In genomic region chr1:6523566-6523965, GRCh38 we compare ENCODE assay signal across 9 cellular contexts. TPM values are rescaled to one million over a fixed set of nuclear protein-coding genes. Genes with fewer than 3 reads are reported as not detected.
DNase-seq lines count a peak whose midpoint lies in the region; ATAC-seq, FAIRE-seq and TF ChIP-seq lines count a peak whose summit lies in the region.
"Had no signal": no experiment of that assay in that cellular context is flagged by ENCODE, and none has a peak within 500 bp of the region (broad histone marks: within the 10 kb centered on the region; RNA-seq: fewer than 3 reads in every experiment).

No MANE protein-coding gene starts in this region.

- H3K27me3 ChIP-seq in GM23338 (ENCODE audit: insufficient read depth) = no peaks in the 10 kb centered on the region
- no peaks in the 10 kb centered on the region for H3K27me3 ChIP-seq in SJCRH30
- H3K27me3 ChIP-seq in spleen (replicated peaks in 1 of 7) = no peaks in the 10 kb centered on the region

- H3K4me1 ChIP-seq in GM23338 (ENCODE audit: insufficient read depth) = peaks cover 20% of the 10 kb centered on the region
- peaks cover 17% of the 10 kb centered on the region for H3K4me1 ChIP-seq in SJCRH30
- H3K4me1 ChIP-seq in spleen = peaks cover 0 to 32% (median 10%) of the 10 kb centered on the region in 6 donors

- no peaks in the 10 kb centered on the region for H3K9me3 Mint-ChIP-seq in GM23338
- H3K9me3 Mint-ChIP-seq in glutamatergic neuron (ENCODE audit: unreplicated experiment) = no peaks in the 10 kb centered on the region
- H3K9me3 Mint-ChIP-seq: central memory CD8-positive, alpha-beta T cell had no signal

- peak; percentile 85 to 94 for TF ChIP-seq CTCF in GM23338 (conservative IDR thresholded peaks at IDR 0.05; ENCODE audit: low read depth in 2 of 2)
- peak; percentile 37 for TF ChIP-seq CTCF in glutamatergic neuron (IDR thresholded peaks at IDR 0.05; ENCODE audit: partially characterized antibody, unreplicated experiment)
- peak in 8 of 11 experiments; percentile 6 to 56 (median 39) for TF ChIP-seq CTCF in spleen (IDR thresholded peaks at IDR 0.05 in 8 of 11, conservative IDR thresholded peaks at IDR 0.05 in 3 of 11)

- 30 to 61% (median 44%) methylated on average over 5 to 6 of the region's 6 CpGs for WGBS in spleen, 5 donors

- H3K36me3 ChIP-seq in GM23338 (ENCODE audit: insufficient read depth) (peaks cover 19% of the 10 kb centered on the region; the same call in 1 of the 2 replicates), SJCRH30 (peaks cover 36% of the 10 kb centered on the region), spleen (peaks cover 4 to 50% (median 37%) of the 10 kb centered on the region in 6 donors)

- no peak overlapping the region for H3K27ac ChIP-seq in GM23338 (ENCODE audit: low read depth)
- no peak overlapping the region for H3K27ac ChIP-seq in SJCRH30
- no peak overlapping the region for H3K27ac ChIP-seq in spleen

- no peak overlapping the region for H2AFZ ChIP-seq in GM23338

- H3K79me2 ChIP-seq in GM23338 (replicated peaks; ENCODE audit: insufficient read depth) = no peaks in the 10 kb centered on the region

- H3K4me3 ChIP-seq in GM23338 (no peak overlapping the region), SJCRH30 (no peak overlapping the region), spleen (no peak overlapping the region)

- H3K9me2 ChIP-seq in GM23338 (ENCODE audit: insufficient read depth) = no peaks in the 10 kb centered on the region

- no peak overlapping the region for H3K4me2 ChIP-seq in GM23338

- peaks cover 37% of the 10 kb centered on the region for H3K36me3 Mint-ChIP-seq in GM23338 (ENCODE audit: low read depth)
- H3K36me3 Mint-ChIP-seq in glutamatergic neuron (ENCODE audit: unreplicated experiment) = peaks cover 6% of the 10 kb centered on the region

- H3K27me3 Mint-ChIP-seq in GM23338 (ENCODE audit: insufficient read depth, low read depth, poor library complexity) = peaks cover 25% of the 10 kb centered on the region
- peaks cover 2% of the 10 kb centered on the region for H3K27me3 Mint-ChIP-seq in glutamatergic neuron (ENCODE audit: unreplicated experiment)
- H3K27me3 Mint-ChIP-seq: central memory CD8-positive, alpha-beta T cell had no signal

- no peak for TF ChIP-seq POLR2A in spleen (IDR thresholded peaks at IDR 0.05)

- H3K4me1 Mint-ChIP-seq in GM23338 = peaks cover 32% of the 10 kb centered on the region
- H3K4me1 Mint-ChIP-seq in glutamatergic neuron (ENCODE audit: low read depth, unreplicated experiment) = peaks cover 15% of the 10 kb centered on the region
- H3K4me1 Mint-ChIP-seq: central memory CD8-positive, alpha-beta T cell had no signal

- FAIRE-seq in frontal cortex (lab: Jason Lieb, UNC) = no peak

- DNase-seq in AG08395 (ENCODE audit: low spot score) (peak; percentile 78), GM23338 (ENCODE audit: low spot score) (peak; percentile 93), SJCRH30 (peak; percentile 48 to 77), glutamatergic neuron (no peak), spleen (no peak), frontal cortex (ENCODE audit: low spot score in 2 of 2) (no peak)
- no peak for DNase-seq in activated CD8-positive, alpha-beta memory T cell treated with anti-CD3 and anti-CD28 coated beads for 24 hours

- ATAC-seq in GM23338 (peak; percentile 72), HG02938 (IDR thresholded peaks at IDR 0.05; ENCODE audit: unreplicated experiment) (no peak)

- intact Hi-C loops in spleen (cut with DNase I; ENCODE audit: low total_unique reads) = no loop called here

- H4K20me1 ChIP-seq in GM23338 (replicated peaks; ENCODE audit: insufficient read depth) = no peaks in the 10 kb centered on the region; the same call in none of the 2 replicates

- H3K4me3 Mint-ChIP-seq in GM23338 (no peak overlapping the region), glutamatergic neuron (ENCODE audit: unreplicated experiment) (no peak overlapping the region)
- H3K4me3 Mint-ChIP-seq: central memory CD8-positive, alpha-beta T cell had no signal

- H3K9me3 ChIP-seq in SJCRH30 (replicated peaks) (no peaks in the 10 kb centered on the region), spleen (no peaks in the 10 kb centered on the region)

- H3K27ac Mint-ChIP-seq in GM23338 (no peak overlapping the region; the same call in 1 of the 2 replicates), glutamatergic neuron (ENCODE audit: unreplicated experiment) (no peak overlapping the region)

- H3F3A ChIP-seq in GM23338 (replicated peaks; ENCODE audit: low read depth) = peaks cover 45% of the 10 kb centered on the region

TF ChIP-seq in GM23338, 12 proteins besides CTCF, POLR2A, EP300 and RAD21 (continues in another document):
- no peak for TF ChIP-seq ZNF114 (CRISPR knock-in tag; IDR thresholded peaks at IDR 0.05)

RNA-seq across cellular contexts. Expression of gene NOL9, which starts 30.7 kb away (rescaled TPM):
- total RNA-seq in GM23338 (2014; rRNA removed; shearing (Covaris generic)) = 44.6 and 48.5 TPM in 2 replicates
- 11.4 and 13.2 TPM in 2 replicates for polyA plus RNA-seq in GM23338 (2016; fragmentation: Nextera tagmentation; extraction: Ambion mirVana)
- 63.5 and 64.7 TPM in 2 replicates for total RNA-seq in SJCRH30 (2014; rRNA removed; shearing (Covaris generic))
- total RNA-seq in glutamatergic neuron (ENCODE audit: unreplicated experiment) = 34.5 TPM
- 10 to 100 TPM; 30.5 to 55.2 (median 51.5) TPM for total RNA-seq in spleen
- 10 to 100 TPM in 1 of 3 donors, 1 to 10 TPM in 2; 4.2 to 10.0 (median 5.8) TPM for polyA plus RNA-seq in spleen
- total RNA-seq in frontal cortex = 35.9 TPM

RNA-seq across cellular contexts. Expression of gene TAS1R1, which starts 31.5 kb away (rescaled TPM):
- total RNA-seq in GM23338 (2014; rRNA removed; shearing (Covaris generic)) = not detected in 2 replicates
- polyA plus RNA-seq in GM23338 (2016; fragmentation: Nextera tagmentation; extraction: Ambion mirVana) (0.19 TPM in 1 of 2 replicates, not detected in the other), spleen (under 1 TPM; 0.09 to 0.51 (median 0.33) TPM)
- total RNA-seq in SJCRH30 (2014; rRNA removed; shearing (Covaris generic)) = 0.14 and 0.20 TPM in 2 replicates
- total RNA-seq in glutamatergic neuron (ENCODE audit: unreplicated experiment) (not detected), spleen (under 1 TPM; 0.13 to 0.88 (median 0.56) TPM), frontal cortex (not detected)

RNA-seq across cellular contexts. Expression of gene PLEKHG5, which starts 32.1 kb away (rescaled TPM):
- 25.8 and 26.4 TPM in 2 replicates for total RNA-seq in GM23338 (2014; rRNA removed; shearing (Covaris generic))
- 9.0 and 10.2 TPM in 2 replicates for polyA plus RNA-seq in GM23338 (2016; fragmentation: Nextera tagmentation; extraction: Ambion mirVana)
- total RNA-seq in SJCRH30 (2014; rRNA removed; shearing (Covaris generic)) = 3.7 and 5.3 TPM in 2 replicates
- total RNA-seq in glutamatergic neuron (ENCODE audit: unreplicated experiment) = 53.0 TPM
- 100 to 1,000 TPM in 1 of 7 donors, 10 to 100 TPM in 6; 34.7 to 120 (median 60.1) TPM for total RNA-seq in spleen
- polyA plus RNA-seq in spleen = 10 to 100 TPM in 2 of 3 donors, 1 to 10 TPM in 1; 6.4 to 66.9 (median 29.7) TPM
- 24.9 TPM for total RNA-seq in frontal cortex

RNA-seq across cellular contexts. Expression of gene ZBTB48, which starts 56.2 kb away (rescaled TPM):
- 21.0 and 25.5 TPM in 2 replicates for total RNA-seq in GM23338 (2014; rRNA removed; shearing (Covaris generic))
- 17.3 and 18.0 TPM in 2 replicates for polyA plus RNA-seq in GM23338 (2016; fragmentation: Nextera tagmentation; extraction: Ambion mirVana)
- total RNA-seq in SJCRH30 (2014; rRNA removed; shearing (Covaris generic)) = 14.6 and 25.2 TPM in 2 replicates
- total RNA-seq in glutamatergic neuron (ENCODE audit: unreplicated experiment) = 39.0 TPM
- 10 to 100 TPM; 23.5 to 61.0 (median 48.0) TPM for total RNA-seq in spleen
- polyA plus RNA-seq in spleen = 100 to 1,000 TPM in 1 of 3 donors, 10 to 100 TPM in 2; 53.1 to 131 (median 89.3) TPM
- total RNA-seq in frontal cortex = 11.4 TPM

RNA-seq across cellular contexts. Expression of gene TNFRSF25, which starts 57.6 kb away (rescaled TPM):
- total RNA-seq in GM23338 (2014; rRNA removed; shearing (Covaris generic)) = 25.3 and 26.3 TPM in 2 replicates
- polyA plus RNA-seq in GM23338 (2016; fragmentation: Nextera tagmentation; extraction: Ambion mirVana) (13.6 and 15.2 TPM in 2 replicates), spleen (100 to 1,000 TPM in 2 of 3 donors, 10 to 100 TPM in 1; 30.9 to 147 (median 102) TPM)
- 4.1 and 4.6 TPM in 2 replicates for total RNA-seq in SJCRH30 (2014; rRNA removed; shearing (Covaris generic))
- total RNA-seq in glutamatergic neuron (ENCODE audit: unreplicated experiment) (47.5 TPM), spleen (100 to 1,000 TPM in 1 of 7 donors, 10 to 100 TPM in 6; 39.7 to 103 (median 65.4) TPM), frontal cortex (9.0 TPM)

Comparison
In these comparisons a context has a peak if more than half of its experiments do, and no peak if none do; other contexts are left out.
1. DNase-seq: peak in AG08395 (single experiment), GM23338 (single experiment) and SJCRH30 (2 of 2); none in glutamatergic neuron (single experiment), spleen (single experiment), frontal cortex (0 of 2) and activated CD8-positive, alpha-beta memory T cell treated with anti-CD3 and anti-CD28 coated beads for 24 hours (single experiment).
2. CTCF ChIP-seq: peak in every context shown above with its lines; median percentile 90 in GM23338; 39 in spleen; 37 in glutamatergic neuron.